ENCODE assay signal across 20 cellular contexts in genomic region chr17:74523308-74523707, GRCh38. TPM values are rescaled to one million over a fixed set of nuclear protein-coding genes. Genes with fewer than 3 reads are reported as not detected.
"Had no signal": no experiment of that assay in that cellular context is flagged by ENCODE, and none has a peak within 500 bp of the region (broad histone marks: within the 10 kb centered on the region; RNA-seq: fewer than 3 reads in every experiment).

No MANE protein-coding gene starts in this region.

- H3K36me3 Mint-ChIP-seq: activated naive CD4-positive, alpha-beta T cell treated with anti-CD3 and anti-CD28 coated beads, Interleukin-2, amount 10 ng/mL, durations not matched to agents 7 days and 5 days; memory B cell had no signal

- H3K27ac Mint-ChIP-seq: activated naive CD4-positive, alpha-beta T cell treated with anti-CD3 and anti-CD28 coated beads, Interleukin-2, amount 10 ng/mL, durations not matched to agents 7 days and 5 days; memory B cell; naive thymus-derived CD8-positive, alpha-beta T cell; stimulated activated naive CD8-positive, alpha-beta T cell treated with anti-CD3 and anti-CD28 coated beads, Interleukin-15, Interleukin-2, amounts not matched to agents 100 ng/mL and 50 ng/mL, for 24 hours; T-helper 1 cell treated with Interleukin-12 subunit alpha and Interleukin-12 subunit beta and Interleukin-4 antibody, amounts not matched to agents 30 μg/mL and 1 μg/mL, for 36 hours had no signal

- H3K9me3 ChIP-seq: ascending aorta, prostate gland, right lobe of liver had no signal

- ATAC-seq: left lung; naive thymus-derived CD8-positive, alpha-beta T cell; right lobe of liver had no signal

- H3K4me3 Mint-ChIP-seq: activated naive CD4-positive, alpha-beta T cell treated with anti-CD3 and anti-CD28 coated beads, Interleukin-2, amount 10 ng/mL, durations not matched to agents 7 days and 5 days; memory B cell; naive thymus-derived CD8-positive, alpha-beta T cell; stimulated activated naive CD8-positive, alpha-beta T cell treated with anti-CD3 and anti-CD28 coated beads, Interleukin-15, Interleukin-2, amounts not matched to agents 100 ng/mL and 50 ng/mL, for 24 hours; T-helper 1 cell treated with Interleukin-12 subunit alpha and Interleukin-12 subunit beta and Interleukin-4 antibody, amounts not matched to agents 30 μg/mL and 1 μg/mL, for 36 hours had no signal

- H3K27ac ChIP-seq: ascending aorta, breast epithelium, prostate gland, right lobe of liver, suprapubic skin, WERI-Rb-1 had no signal

- H3K36me3 ChIP-seq: ascending aorta, breast epithelium, left lung, prostate gland, right lobe of liver, suprapubic skin, WERI-Rb-1 had no signal

- DNase-seq: activated CD4-positive, alpha-beta T cell treated with anti-CD3 and anti-CD28 coated beads for 4 hours; activated naive CD4-positive, alpha-beta T cell treated with anti-CD3 and anti-CD28 coated beads, Interleukin-2, amount 10 ng/mL, durations not matched to agents 7 days and 5 days; activated T-cell treated with anti-CD3 and anti-CD28 coated beads, Interleukin-2, amount 50 U/mL, for 1 hour; occipital lobe; trophoblast cell; WERI-Rb-1 had no signal

- H3K4me1 ChIP-seq: ascending aorta, breast epithelium, prostate gland, right lobe of liver, suprapubic skin had no signal

- H3K4me3 ChIP-seq: ascending aorta, breast epithelium, left lung, prostate gland, right lobe of liver, suprapubic skin had no signal

- H3K27me3 ChIP-seq: ascending aorta, left lung, right lobe of liver, suprapubic skin had no signal

RNA-seq across cellular contexts. Expression of gene CD300LB, which starts 8.0 kb away (rescaled TPM):
- total RNA-seq: activated CD8-positive, alpha-beta memory T cell treated with anti-CD3 and anti-CD28 coated beads for 36 hours; ascending aorta; chondrocyte; naive thymus-derived CD8-positive, alpha-beta T cell; occipital lobe; suprapubic skin had no signal

RNA-seq across cellular contexts. Expression of gene CD300C, which starts 22.6 kb away (rescaled TPM):
- total RNA-seq: activated CD8-positive, alpha-beta memory T cell treated with anti-CD3 and anti-CD28 coated beads for 36 hours; ascending aorta; chondrocyte; naive thymus-derived CD8-positive, alpha-beta T cell had no signal

RNA-seq across cellular contexts. Expression of gene CD300H, which starts 44.0 kb away (rescaled TPM):
- total RNA-seq: activated CD8-positive, alpha-beta memory T cell treated with anti-CD3 and anti-CD28 coated beads for 36 hours; ascending aorta; chondrocyte; mucosa of gallbladder; naive thymus-derived CD8-positive, alpha-beta T cell; occipital lobe; prostate gland; suprapubic skin had no signal
- polyA plus RNA-seq: esophagus; naive thymus-derived CD8-positive, alpha-beta T cell had no signal

RNA-seq across cellular contexts. Expression of gene CD300A, which starts 56.9 kb away (rescaled TPM):
- total RNA-seq: chondrocyte had no signal
